Comparison of ENCODE assay signal across 9 cellular contexts in genomic region chr15:60635507-60636352, GRCh38.
DNase-seq lines count a peak whose midpoint lies in the region; ATAC-seq, FAIRE-seq and TF ChIP-seq lines count a peak whose summit lies in the region.
"Had no signal": no experiment of that assay in that cellular context is flagged by ENCODE, and none has a peak within 500 bp of the region (broad histone marks: within the 10 kb centered on the region; RNA-seq: fewer than 3 reads in every experiment).

No MANE protein-coding gene starts in this region.

- WGBS in heart right ventricle, 2 donors: 75 to 90% methylated on average over 7 of the region's 7 CpGs
- WGBS in body of pancreas, 2 donors: 79 to 82% methylated on average over 7 of the region's 7 CpGs

- H3K9me3 ChIP-seq in astrocyte (ENCODE audit: insufficient read depth, low read depth, low read length) (no peaks in the 10 kb centered on the region), heart right ventricle (no peaks in the 10 kb centered on the region), body of pancreas (no peaks in the 10 kb centered on the region)
- H3K9me3 ChIP-seq in CD4-positive, alpha-beta memory T cell (ENCODE audit: control insufficient read depth in 1 of 2, low read length in 2 of 2): no peaks in the 10 kb centered on the region

- H3K27me3 Mint-ChIP-seq in astrocyte (ENCODE audit: low read depth, unreplicated experiment): no peaks in the 10 kb centered on the region
- H3K27me3 Mint-ChIP-seq in CD4-positive, alpha-beta memory T cell: no peaks in the 10 kb centered on the region

- peaks cover 4% of the 10 kb centered on the region for H3K4me1 ChIP-seq in astrocyte (ENCODE audit: insufficient read depth, low read length)
- peaks cover 0 to 18% (median 0%) of the 10 kb centered on the region in 9 donors for H3K4me1 ChIP-seq in heart right ventricle
- H3K4me1 ChIP-seq in CD4-positive, alpha-beta memory T cell (ENCODE audit: insufficient read depth, low read length): peaks cover 6% of the 10 kb centered on the region
- no peaks in the 10 kb centered on the region for H3K4me1 ChIP-seq in body of pancreas

- H3K27ac Mint-ChIP-seq in astrocyte (ENCODE audit: unreplicated experiment): no peak overlapping the region
- peak overlapping the region in 3 of 7 donors; percentile 30 to 32 (median 31) for H3K27ac Mint-ChIP-seq in CD4-positive, alpha-beta memory T cell

- TF ChIP-seq CTCF in GM12865 (IDR thresholded peaks at IDR 0.05; ENCODE audit: insufficient read depth, low read depth, low read length, missing control alignments) (no peak), astrocyte (IDR thresholded peaks at IDR 0.05; ENCODE audit: insufficient read depth, low read depth, low read length) (no peak), heart right ventricle (IDR thresholded peaks at IDR 0.05) (no peak), body of pancreas (IDR thresholded peaks at IDR 0.05) (no peak)

- no peak for TF ChIP-seq POLR2A in body of pancreas (IDR thresholded peaks at IDR 0.05)

- H3K4me2 ChIP-seq in astrocyte (ENCODE audit: low read length): peak overlapping the region; percentile 2

- DNase-seq in GM12865 (ENCODE audit: low read depth) (peak; percentile 87), astrocyte (ENCODE audit: low read depth) (peak; percentile 12), heart right ventricle (no peak), midbrain (lab: John Stamatoyannopoulos, UW) (no peak), body of pancreas (no peak)
- no peak for DNase-seq in CD4-positive, alpha-beta memory T cell
- DNase-seq: stimulated activated naive CD4-positive, alpha-beta T cell treated with Interleukin-2 at 50 U/mL for 16 hours had no signal

- intact Hi-C loops in heart right ventricle (cut with DNase I) (no loop called here), body of pancreas (cut with DNase I) (no loop called here)
- intact Hi-C loops in CD4-positive, alpha-beta memory T cell (cut with micrococcal nuclease): no loop called here

- no peaks in the 10 kb centered on the region for H3K9me3 Mint-ChIP-seq in astrocyte (ENCODE audit: unreplicated experiment)
- no peaks in the 10 kb centered on the region for H3K9me3 Mint-ChIP-seq in CD4-positive, alpha-beta memory T cell

- no peak overlapping the region for H3K27ac ChIP-seq in astrocyte (ENCODE audit: low read depth, low read length)
- no peak overlapping the region for H3K27ac ChIP-seq in heart right ventricle
- H3K27ac ChIP-seq in CD4-positive, alpha-beta memory T cell (ENCODE audit: low read depth, low read length): no peak overlapping the region
- no peak overlapping the region for H3K27ac ChIP-seq in body of pancreas

- no peaks in the 10 kb centered on the region for H3K36me3 Mint-ChIP-seq in astrocyte (ENCODE audit: low read depth, unreplicated experiment)
- no peaks in the 10 kb centered on the region for H3K36me3 Mint-ChIP-seq in CD4-positive, alpha-beta memory T cell

- H3K4me3 Mint-ChIP-seq in astrocyte (ENCODE audit: unreplicated experiment): no peak overlapping the region
- H3K4me3 Mint-ChIP-seq in CD4-positive, alpha-beta memory T cell: no peak overlapping the region

- POLR2A ChIA-PET in CD4-positive, alpha-beta memory T cell (lab: Charles Lee; ENCODE audit: partially characterized antibody): no interaction called here

- CTCF ChIA-PET in CD4-positive, alpha-beta memory T cell (lab: Charles Lee; ENCODE audit: partially characterized antibody): interaction anchor here (1.6 kb wide), 1 partner anchor 11 kb away, joined by 3 read pairs; no protein-coding TSS in a partner anchor

- no peak for FAIRE-seq in astrocyte (lab: Jason Lieb, UNC)

- no peak overlapping the region for H3K9ac ChIP-seq in astrocyte (ENCODE audit: low read length)

- H4K20me1 ChIP-seq in astrocyte (ENCODE audit: insufficient read depth, low read length): no peaks in the 10 kb centered on the region

- H3K4me3 ChIP-seq in GM12865 (ENCODE audit: low read depth, low read length) (no peak overlapping the region), astrocyte (ENCODE audit: insufficient read depth, low read depth, low read length) (no peak overlapping the region), heart right ventricle (no peak overlapping the region), body of pancreas (no peak overlapping the region)
- H3K4me3 ChIP-seq in CD4-positive, alpha-beta memory T cell (ENCODE audit: low read length in 2 of 2): no peak overlapping the region

- H3K27me3 ChIP-seq in astrocyte (ENCODE audit: insufficient read depth, low read length): no peaks in the 10 kb centered on the region
- H3K27me3 ChIP-seq in heart right ventricle: no peaks in the 10 kb centered on the region
- H3K27me3 ChIP-seq in CD4-positive, alpha-beta memory T cell (ENCODE audit: insufficient read depth, low read length): no peaks in the 10 kb centered on the region
- no peaks in the 10 kb centered on the region for H3K27me3 ChIP-seq in body of pancreas

- H3K79me2 ChIP-seq in astrocyte (ENCODE audit: insufficient read depth, low read length): no peaks in the 10 kb centered on the region

- ATAC-seq in GM21619 (IDR thresholded peaks at IDR 0.05; ENCODE audit: unreplicated experiment): peak; percentile 82
- ATAC-seq in HG03521 (IDR thresholded peaks at IDR 0.05; ENCODE audit: unreplicated experiment): peak; percentile 64
- ATAC-seq in heart right ventricle: no peak
- no peak for ATAC-seq in body of pancreas

- no peak overlapping the region for H2AFZ ChIP-seq in astrocyte (ENCODE audit: low read depth, low read length)

- H3K36me3 ChIP-seq in astrocyte (ENCODE audit: insufficient read depth, low read length) (no peaks in the 10 kb centered on the region), heart right ventricle (no peaks in the 10 kb centered on the region), body of pancreas (replicated peaks in 1 of 2; ENCODE audit: insufficient read depth in 1 of 2, low read depth in 2 of 2) (no peaks in the 10 kb centered on the region)
- H3K36me3 ChIP-seq in CD4-positive, alpha-beta memory T cell (ENCODE audit: insufficient read depth, low read length): no peaks in the 10 kb centered on the region

- H3K4me1 Mint-ChIP-seq in astrocyte (ENCODE audit: low read depth, unreplicated experiment): peaks cover 7% of the 10 kb centered on the region
- peaks cover 5 to 15% (median 10%) of the 10 kb centered on the region in 4 donors for H3K4me1 Mint-ChIP-seq in CD4-positive, alpha-beta memory T cell

Comparison
In these comparisons a context has a peak if more than half of its experiments do, and no peak if none do; other contexts are left out.
1. DNase-seq: peak in GM12865 (single experiment) and astrocyte (single experiment); none in heart right ventricle (0 of 2), midbrain (single experiment), CD4-positive, alpha-beta memory T cell (0 of 5) and body of pancreas (0 of 4).
2. ATAC-seq: peak in GM21619 (single experiment) and HG03521 (single experiment); none in heart right ventricle (0 of 8) and body of pancreas (single experiment).